Comparison of ENCODE assay signal across 18 cellular contexts in genomic region chr14:46973295-46973694, GRCh38.
A peak's percentile ranks its signal among the peaks of the same experiment; 100 is the strongest.
DNase-seq lines count a peak whose midpoint lies in the region; ATAC-seq and FAIRE-seq lines count a peak whose summit lies in the region.
"Had no signal": no experiment of that assay in that cellular context is flagged by ENCODE, and none has a peak within 500 bp of the region (broad histone marks: within the 10 kb centered on the region; RNA-seq: fewer than 3 reads in every experiment).

No MANE protein-coding gene starts in this region.

- FAIRE-seq in GM19239 (lab: Jason Lieb, UNC): no peak
- FAIRE-seq: A204.1, GM12878, H54 had no signal

- peak; percentile 65 for ATAC-seq in left lobe of liver
- ATAC-seq: CD8-positive, alpha-beta T cell; GM12878 had no signal

- peak; percentile 69 for DNase-seq in NCI-H82 (lab: John Stamatoyannopoulos, UW)
- no peak for DNase-seq in NCI-H82 treated with DMSO at 0.1 percent for 48 hours (lab: John Stamatoyannopoulos, UW; ENCODE audit: unreplicated experiment)
- peak; percentile 24 for DNase-seq in DMS53 treated with DMSO at 0.1 percent for 48 hours (lab: John Stamatoyannopoulos, UW; ENCODE audit: unreplicated experiment)
- DNase-seq in left lobe of liver (ENCODE audit: low spot score): no peak
- DNase-seq in GM19239 (ENCODE audit: insufficient read length, low spot score): no peak
- DNase-seq in activated naive CD4-positive, alpha-beta T cell (lab: John Stamatoyannopoulos, UW): no peak
- no peak for DNase-seq in DMS 273 treated with DMSO at 0.1 percent for 48 hours (lab: John Stamatoyannopoulos, UW)
- DNase-seq: Caco-2; CD4-positive, CD25-positive, alpha-beta regulatory T cell; CD8-positive, alpha-beta T cell; DMS79; EL; GDM1; GOT3; HFFc6 had no signal

Comparison
In these comparisons a context has a peak if more than half of its experiments do, and no peak if none do; other contexts are left out.
1. DNase-seq: peak in NCI-H82 (single experiment) and DMS53 treated with DMSO at 0.1 percent for 48 hours (single experiment); none in NCI-H82 treated with DMSO at 0.1 percent for 48 hours (single experiment), left lobe of liver (single experiment), GM19239 (single experiment), activated naive CD4-positive, alpha-beta T cell (0 of 4) and DMS 273 treated with DMSO at 0.1 percent for 48 hours (single experiment).